ENCODE assay signal across 1 cellular context in the genomic region with DNA sequence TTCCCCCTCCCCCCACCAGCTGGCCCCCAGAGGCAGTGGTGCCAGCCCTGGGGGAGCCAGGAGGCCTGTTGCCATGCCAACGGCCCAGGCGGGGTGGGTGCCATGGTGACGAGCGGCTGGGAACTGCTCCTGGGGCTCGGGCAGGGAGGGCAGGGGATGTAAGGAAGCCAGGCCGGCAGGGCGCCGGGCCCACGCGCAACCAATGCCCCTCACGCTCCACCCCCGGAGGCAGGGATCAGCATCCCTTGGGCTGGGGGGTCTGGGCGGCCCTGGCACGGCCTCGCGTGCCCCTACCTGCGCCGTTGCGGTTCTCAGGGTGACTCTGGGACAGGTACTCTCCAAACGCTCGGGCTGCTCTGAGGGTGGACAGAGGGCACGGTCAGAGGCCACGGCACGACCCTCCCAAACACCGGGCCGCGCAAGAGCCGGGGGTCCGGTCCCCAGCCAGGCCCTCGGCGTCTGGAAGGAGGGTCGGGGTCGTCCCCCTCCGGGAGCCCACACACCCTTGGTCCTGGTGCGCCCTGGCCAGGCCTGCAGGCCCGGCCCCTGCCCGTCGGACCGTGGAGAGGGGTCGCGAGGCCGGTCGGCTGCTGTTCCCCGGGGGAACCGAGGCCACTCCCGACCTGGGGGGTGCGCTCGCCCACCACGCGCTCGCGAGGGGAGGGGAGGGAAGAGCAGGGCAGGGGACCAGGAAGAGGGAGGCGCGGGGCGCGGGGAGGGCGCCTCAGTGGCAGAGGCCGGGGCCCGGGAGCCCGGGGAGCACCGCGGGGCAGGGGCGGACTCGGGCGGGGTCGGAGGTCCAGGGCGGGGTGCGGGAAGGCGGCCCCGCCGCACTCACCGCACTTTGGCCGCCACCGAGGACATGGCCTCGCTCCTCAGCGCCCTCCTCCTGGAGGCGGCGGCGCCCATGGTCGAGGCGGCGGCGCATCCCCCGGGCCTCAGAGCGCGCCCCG.
TF ChIP-seq lines count a peak whose summit lies in the region.

No MANE protein-coding gene starts in this region.

TF ChIP-seq in GM23338, 12 proteins besides CTCF, POLR2A, EP300 and RAD21 (continued from another document):
- TF ChIP-seq EZH2 (IDR thresholded peaks at IDR 0.05; ENCODE audit: low read depth, unreplicated experiment) (no peak), STAT1 (IDR thresholded peaks at IDR 0.05; ENCODE audit: unreplicated experiment) (no peak), ZNF331 (CRISPR knock-in tag; IDR thresholded peaks at IDR 0.05; ENCODE audit: low read depth) (no peak), CREB1 (CRISPR knock-in tag; IDR thresholded peaks at IDR 0.05; ENCODE audit: low read depth) (no peak), POLR2AphosphoS5 (IDR thresholded peaks at IDR 0.05; ENCODE audit: low read depth) (no peak), EZH2phosphoT487 (IDR thresholded peaks at IDR 0.05; ENCODE audit: unreplicated experiment) (no peak), ZNF114 (CRISPR knock-in tag; IDR thresholded peaks at IDR 0.05) (no peak), NANOG (IDR thresholded peaks at IDR 0.05; ENCODE audit: borderline replicate concordance) (no peak)
- TF ChIP-seq, protein P1, sequence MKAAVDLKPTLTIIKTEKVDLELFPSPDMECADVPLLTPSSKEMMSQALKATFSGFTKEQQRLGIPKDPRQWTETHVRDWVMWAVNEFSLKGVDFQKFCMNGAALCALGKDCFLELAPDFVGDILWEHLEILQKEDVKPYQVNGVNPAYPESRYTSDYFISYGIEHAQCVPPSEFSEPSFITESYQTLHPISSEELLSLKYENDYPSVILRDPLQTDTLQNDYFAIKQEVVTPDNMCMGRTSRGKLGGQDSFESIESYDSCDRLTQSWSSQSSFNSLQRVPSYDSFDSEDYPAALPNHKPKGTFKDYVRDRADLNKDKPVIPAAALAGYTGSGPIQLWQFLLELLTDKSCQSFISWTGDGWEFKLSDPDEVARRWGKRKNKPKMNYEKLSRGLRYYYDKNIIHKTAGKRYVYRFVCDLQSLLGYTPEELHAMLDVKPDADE (IDR thresholded peaks at IDR 0.05): no peak
- TF ChIP-seq, protein P2, sequence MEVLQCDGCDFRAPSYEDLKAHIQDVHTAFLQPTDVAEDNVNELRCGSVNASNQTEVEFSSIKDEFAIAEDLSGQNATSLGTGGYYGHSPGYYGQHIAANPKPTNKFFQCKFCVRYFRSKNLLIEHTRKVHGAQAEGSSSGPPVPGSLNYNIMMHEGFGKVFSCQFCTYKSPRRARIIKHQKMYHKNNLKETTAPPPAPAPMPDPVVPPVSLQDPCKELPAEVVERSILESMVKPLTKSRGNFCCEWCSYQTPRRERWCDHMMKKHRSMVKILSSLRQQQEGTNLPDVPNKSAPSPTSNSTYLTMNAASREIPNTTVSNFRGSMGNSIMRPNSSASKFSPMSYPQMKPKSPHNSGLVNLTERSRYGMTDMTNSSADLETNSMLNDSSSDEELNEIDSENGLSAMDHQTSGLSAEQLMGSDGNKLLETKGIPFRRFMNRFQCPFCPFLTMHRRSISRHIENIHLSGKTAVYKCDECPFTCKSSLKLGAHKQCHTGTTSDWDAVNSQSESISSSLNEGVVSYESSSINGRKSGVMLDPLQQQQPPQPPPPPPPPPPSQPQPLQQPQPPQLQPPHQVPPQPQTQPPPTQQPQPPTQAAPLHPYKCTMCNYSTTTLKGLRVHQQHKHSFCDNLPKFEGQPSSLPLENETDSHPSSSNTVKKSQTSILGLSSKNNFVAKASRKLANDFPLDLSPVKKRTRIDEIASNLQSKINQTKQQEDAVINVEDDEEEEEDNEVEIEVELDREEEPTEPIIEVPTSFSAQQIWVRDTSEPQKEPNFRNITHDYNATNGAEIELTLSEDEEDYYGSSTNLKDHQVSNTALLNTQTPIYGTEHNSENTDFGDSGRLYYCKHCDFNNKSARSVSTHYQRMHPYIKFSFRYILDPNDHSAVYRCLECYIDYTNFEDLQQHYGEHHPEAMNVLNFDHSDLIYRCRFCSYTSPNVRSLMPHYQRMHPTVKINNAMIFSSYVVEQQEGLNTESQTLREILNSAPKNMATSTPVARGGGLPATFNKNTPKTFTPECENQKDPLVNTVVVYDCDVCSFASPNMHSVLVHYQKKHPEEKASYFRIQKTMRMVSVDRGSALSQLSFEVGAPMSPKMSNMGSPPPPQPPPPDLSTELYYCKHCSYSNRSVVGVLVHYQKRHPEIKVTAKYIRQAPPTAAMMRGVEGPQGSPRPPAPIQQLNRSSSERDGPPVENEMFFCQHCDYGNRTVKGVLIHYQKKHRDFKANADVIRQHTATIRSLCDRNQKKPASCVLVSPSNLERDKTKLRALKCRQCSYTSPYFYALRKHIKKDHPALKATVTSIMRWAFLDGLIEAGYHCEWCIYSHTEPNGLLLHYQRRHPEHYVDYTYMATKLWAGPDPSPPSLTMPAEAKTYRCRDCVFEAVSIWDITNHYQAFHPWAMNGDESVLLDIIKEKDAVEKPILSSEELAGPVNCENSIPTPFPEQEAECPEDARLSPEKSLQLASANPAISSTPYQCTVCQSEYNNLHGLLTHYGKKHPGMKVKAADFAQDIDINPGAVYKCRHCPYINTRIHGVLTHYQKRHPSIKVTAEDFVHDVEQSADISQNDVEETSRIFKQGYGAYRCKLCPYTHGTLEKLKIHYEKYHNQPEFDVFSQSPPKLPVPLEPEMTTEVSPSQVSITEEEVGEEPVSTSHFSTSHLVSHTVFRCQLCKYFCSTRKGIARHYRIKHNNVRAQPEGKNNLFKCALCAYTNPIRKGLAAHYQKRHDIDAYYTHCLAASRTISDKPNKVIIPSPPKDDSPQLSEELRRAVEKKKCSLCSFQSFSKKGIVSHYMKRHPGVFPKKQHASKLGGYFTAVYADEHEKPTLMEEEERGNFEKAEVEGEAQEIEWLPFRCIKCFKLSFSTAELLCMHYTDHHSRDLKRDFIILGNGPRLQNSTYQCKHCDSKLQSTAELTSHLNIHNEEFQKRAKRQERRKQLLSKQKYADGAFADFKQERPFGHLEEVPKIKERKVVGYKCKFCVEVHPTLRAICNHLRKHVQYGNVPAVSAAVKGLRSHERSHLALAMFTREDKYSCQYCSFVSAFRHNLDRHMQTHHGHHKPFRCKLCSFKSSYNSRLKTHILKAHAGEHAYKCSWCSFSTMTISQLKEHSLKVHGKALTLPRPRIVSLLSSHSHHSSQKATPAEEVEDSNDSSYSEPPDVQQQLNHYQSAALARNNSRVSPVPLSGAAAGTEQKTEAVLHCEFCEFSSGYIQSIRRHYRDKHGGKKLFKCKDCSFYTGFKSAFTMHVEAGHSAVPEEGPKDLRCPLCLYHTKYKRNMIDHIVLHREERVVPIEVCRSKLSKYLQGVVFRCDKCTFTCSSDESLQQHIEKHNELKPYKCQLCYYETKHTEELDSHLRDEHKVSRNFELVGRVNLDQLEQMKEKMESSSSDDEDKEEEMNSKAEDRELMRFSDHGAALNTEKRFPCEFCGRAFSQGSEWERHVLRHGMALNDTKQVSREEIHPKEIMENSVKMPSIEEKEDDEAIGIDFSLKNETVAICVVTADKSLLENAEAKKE (CRISPR knock-in tag; IDR thresholded peaks at IDR 0.05): no peak
- TF ChIP-seq, protein P3, sequence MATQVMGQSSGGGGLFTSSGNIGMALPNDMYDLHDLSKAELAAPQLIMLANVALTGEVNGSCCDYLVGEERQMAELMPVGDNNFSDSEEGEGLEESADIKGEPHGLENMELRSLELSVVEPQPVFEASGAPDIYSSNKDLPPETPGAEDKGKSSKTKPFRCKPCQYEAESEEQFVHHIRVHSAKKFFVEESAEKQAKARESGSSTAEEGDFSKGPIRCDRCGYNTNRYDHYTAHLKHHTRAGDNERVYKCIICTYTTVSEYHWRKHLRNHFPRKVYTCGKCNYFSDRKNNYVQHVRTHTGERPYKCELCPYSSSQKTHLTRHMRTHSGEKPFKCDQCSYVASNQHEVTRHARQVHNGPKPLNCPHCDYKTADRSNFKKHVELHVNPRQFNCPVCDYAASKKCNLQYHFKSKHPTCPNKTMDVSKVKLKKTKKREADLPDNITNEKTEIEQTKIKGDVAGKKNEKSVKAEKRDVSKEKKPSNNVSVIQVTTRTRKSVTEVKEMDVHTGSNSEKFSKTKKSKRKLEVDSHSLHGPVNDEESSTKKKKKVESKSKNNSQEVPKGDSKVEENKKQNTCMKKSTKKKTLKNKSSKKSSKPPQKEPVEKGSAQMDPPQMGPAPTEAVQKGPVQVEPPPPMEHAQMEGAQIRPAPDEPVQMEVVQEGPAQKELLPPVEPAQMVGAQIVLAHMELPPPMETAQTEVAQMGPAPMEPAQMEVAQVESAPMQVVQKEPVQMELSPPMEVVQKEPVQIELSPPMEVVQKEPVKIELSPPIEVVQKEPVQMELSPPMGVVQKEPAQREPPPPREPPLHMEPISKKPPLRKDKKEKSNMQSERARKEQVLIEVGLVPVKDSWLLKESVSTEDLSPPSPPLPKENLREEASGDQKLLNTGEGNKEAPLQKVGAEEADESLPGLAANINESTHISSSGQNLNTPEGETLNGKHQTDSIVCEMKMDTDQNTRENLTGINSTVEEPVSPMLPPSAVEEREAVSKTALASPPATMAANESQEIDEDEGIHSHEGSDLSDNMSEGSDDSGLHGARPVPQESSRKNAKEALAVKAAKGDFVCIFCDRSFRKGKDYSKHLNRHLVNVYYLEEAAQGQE (IDR thresholded peaks at IDR 0.05; ENCODE audit: unreplicated experiment): no peak
